In genomic region chr5:83375049-83375710, GRCh38 we compare ENCODE assay signal across 19 cellular contexts.
DNase-seq lines count a peak whose midpoint lies in the region; ATAC-seq and TF ChIP-seq lines count a peak whose summit lies in the region.
"Had no signal": no experiment of that assay in that cellular context is flagged by ENCODE, and none has a peak within 500 bp of the region (broad histone marks: within the 10 kb centered on the region; RNA-seq: fewer than 3 reads in every experiment).

No MANE protein-coding gene starts in this region.

- no peak for TF ChIP-seq CTCF in choroid plexus epithelial cell (conservative IDR thresholded peaks at IDR 0.05; ENCODE audit: low read depth, low read length)

- peak; percentile 25 to 31 for ATAC-seq in left cardiac atrium
- ATAC-seq in sciatic nerve: peak; percentile 8
- ATAC-seq in GM19023 (IDR thresholded peaks at IDR 0.05; ENCODE audit: unreplicated experiment): no peak
- ATAC-seq: activated CD8-positive, alpha-beta T cell treated with anti-CD3 and anti-CD28 coated beads for 36 hours had no signal

- DNase-seq in GM03348 (ENCODE audit: low spot score) (peak; percentile 14), choroid plexus epithelial cell (ENCODE audit: low read depth) (peak; percentile 16), left cardiac atrium (no peak), sciatic nerve (ENCODE audit: low spot score) (no peak), RKO (ENCODE audit: low spot score) (no peak)
- no peak for DNase-seq in stimulated activated CD4-positive, alpha-beta T cell treated with anti-CD3 and anti-CD28 coated beads, Interleukin-1b, Interleukin-23, amount 100 ng/mL, for 48 hours
- DNase-seq in activated CD8-positive, alpha-beta memory T cell treated with anti-CD3 and anti-CD28 coated beads, Interleukin-2, amount 50 U/mL, for 4 hours: no peak
- DNase-seq: activated CD8-positive, alpha-beta T cell treated with anti-CD3 and anti-CD28 coated beads for 36 hours; cerebellar nuclear complex; COR-L47; glutamatergic neuron; Kasumi-1; NCI-H1417; NCI-H2171 treated with DMSO at 0.1 percent for 48 hours; NCI-H774; PC-9; stimulated activated CD4-positive, alpha-beta T cell treated with anti-CD3 and anti-CD28 coated beads, Interleukin-2, amount 100 ng/mL, for 24 hours; stomach had no signal

- H3K4me3 ChIP-seq in choroid plexus epithelial cell (ENCODE audit: low read depth, low read length): no peak overlapping the region
- H3K4me3 ChIP-seq: PC-9, stomach had no signal

- intact Hi-C loops in left cardiac atrium (cut with DNase I) (no loop called here), sciatic nerve (cut with DNase I) (no loop called here)

Comparison
In these comparisons a context has a peak if more than half of its experiments do, and no peak if none do; other contexts are left out.
1. DNase-seq: peak in GM03348 (single experiment) and choroid plexus epithelial cell (single experiment); none in left cardiac atrium (single experiment), sciatic nerve (single experiment), stimulated activated CD4-positive, alpha-beta T cell treated with anti-CD3 and anti-CD28 coated beads, Interleukin-1b, Interleukin-23, amount 100 ng/mL, for 48 hours (single experiment), activated CD8-positive, alpha-beta memory T cell treated with anti-CD3 and anti-CD28 coated beads, Interleukin-2, amount 50 U/mL, for 4 hours (single experiment) and RKO (single experiment).